Comparison of ENCODE assay signal across 1 cellular context in the genomic region with DNA sequence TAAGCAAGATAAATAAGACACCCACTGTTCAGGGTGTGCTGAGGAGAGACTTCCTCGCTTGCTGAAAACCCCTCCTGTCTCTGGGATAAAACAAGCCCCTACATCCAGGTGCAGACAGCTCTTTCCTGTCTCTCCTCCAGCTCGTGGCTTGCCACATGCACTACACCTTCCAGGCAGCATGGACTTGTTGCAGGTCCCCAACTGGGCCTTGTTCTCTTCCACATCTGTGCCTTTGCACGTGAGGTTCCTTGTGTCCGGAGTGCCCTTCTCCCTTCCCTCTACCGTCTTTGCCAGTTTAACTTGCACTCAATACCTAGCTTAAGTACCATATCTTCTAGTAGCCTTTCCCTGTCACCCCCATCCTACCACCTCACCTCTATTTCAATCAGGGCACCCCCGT.
TF ChIP-seq lines count a peak whose summit lies in the region.

No MANE protein-coding gene starts in this region.

TF ChIP-seq in GM23338, 12 proteins besides CTCF, POLR2A, EP300 and RAD21 (continued from another document):
- TF ChIP-seq CREB1 (CRISPR knock-in tag; IDR thresholded peaks at IDR 0.05; ENCODE audit: low read depth), result no peak
- TF ChIP-seq, protein P1, sequence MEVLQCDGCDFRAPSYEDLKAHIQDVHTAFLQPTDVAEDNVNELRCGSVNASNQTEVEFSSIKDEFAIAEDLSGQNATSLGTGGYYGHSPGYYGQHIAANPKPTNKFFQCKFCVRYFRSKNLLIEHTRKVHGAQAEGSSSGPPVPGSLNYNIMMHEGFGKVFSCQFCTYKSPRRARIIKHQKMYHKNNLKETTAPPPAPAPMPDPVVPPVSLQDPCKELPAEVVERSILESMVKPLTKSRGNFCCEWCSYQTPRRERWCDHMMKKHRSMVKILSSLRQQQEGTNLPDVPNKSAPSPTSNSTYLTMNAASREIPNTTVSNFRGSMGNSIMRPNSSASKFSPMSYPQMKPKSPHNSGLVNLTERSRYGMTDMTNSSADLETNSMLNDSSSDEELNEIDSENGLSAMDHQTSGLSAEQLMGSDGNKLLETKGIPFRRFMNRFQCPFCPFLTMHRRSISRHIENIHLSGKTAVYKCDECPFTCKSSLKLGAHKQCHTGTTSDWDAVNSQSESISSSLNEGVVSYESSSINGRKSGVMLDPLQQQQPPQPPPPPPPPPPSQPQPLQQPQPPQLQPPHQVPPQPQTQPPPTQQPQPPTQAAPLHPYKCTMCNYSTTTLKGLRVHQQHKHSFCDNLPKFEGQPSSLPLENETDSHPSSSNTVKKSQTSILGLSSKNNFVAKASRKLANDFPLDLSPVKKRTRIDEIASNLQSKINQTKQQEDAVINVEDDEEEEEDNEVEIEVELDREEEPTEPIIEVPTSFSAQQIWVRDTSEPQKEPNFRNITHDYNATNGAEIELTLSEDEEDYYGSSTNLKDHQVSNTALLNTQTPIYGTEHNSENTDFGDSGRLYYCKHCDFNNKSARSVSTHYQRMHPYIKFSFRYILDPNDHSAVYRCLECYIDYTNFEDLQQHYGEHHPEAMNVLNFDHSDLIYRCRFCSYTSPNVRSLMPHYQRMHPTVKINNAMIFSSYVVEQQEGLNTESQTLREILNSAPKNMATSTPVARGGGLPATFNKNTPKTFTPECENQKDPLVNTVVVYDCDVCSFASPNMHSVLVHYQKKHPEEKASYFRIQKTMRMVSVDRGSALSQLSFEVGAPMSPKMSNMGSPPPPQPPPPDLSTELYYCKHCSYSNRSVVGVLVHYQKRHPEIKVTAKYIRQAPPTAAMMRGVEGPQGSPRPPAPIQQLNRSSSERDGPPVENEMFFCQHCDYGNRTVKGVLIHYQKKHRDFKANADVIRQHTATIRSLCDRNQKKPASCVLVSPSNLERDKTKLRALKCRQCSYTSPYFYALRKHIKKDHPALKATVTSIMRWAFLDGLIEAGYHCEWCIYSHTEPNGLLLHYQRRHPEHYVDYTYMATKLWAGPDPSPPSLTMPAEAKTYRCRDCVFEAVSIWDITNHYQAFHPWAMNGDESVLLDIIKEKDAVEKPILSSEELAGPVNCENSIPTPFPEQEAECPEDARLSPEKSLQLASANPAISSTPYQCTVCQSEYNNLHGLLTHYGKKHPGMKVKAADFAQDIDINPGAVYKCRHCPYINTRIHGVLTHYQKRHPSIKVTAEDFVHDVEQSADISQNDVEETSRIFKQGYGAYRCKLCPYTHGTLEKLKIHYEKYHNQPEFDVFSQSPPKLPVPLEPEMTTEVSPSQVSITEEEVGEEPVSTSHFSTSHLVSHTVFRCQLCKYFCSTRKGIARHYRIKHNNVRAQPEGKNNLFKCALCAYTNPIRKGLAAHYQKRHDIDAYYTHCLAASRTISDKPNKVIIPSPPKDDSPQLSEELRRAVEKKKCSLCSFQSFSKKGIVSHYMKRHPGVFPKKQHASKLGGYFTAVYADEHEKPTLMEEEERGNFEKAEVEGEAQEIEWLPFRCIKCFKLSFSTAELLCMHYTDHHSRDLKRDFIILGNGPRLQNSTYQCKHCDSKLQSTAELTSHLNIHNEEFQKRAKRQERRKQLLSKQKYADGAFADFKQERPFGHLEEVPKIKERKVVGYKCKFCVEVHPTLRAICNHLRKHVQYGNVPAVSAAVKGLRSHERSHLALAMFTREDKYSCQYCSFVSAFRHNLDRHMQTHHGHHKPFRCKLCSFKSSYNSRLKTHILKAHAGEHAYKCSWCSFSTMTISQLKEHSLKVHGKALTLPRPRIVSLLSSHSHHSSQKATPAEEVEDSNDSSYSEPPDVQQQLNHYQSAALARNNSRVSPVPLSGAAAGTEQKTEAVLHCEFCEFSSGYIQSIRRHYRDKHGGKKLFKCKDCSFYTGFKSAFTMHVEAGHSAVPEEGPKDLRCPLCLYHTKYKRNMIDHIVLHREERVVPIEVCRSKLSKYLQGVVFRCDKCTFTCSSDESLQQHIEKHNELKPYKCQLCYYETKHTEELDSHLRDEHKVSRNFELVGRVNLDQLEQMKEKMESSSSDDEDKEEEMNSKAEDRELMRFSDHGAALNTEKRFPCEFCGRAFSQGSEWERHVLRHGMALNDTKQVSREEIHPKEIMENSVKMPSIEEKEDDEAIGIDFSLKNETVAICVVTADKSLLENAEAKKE (CRISPR knock-in tag; IDR thresholded peaks at IDR 0.05), result no peak
TF ChIP-seq in GM23338: peak in this region for 0.
